In genomic region chr14:34301107-34301734, GRCh38 we compare ENCODE assay signal across 8 cellular contexts.
DNase-seq lines count a peak whose midpoint lies in the region; ATAC-seq lines count a peak whose summit lies in the region.

No MANE protein-coding gene starts in this region.

- H3K27me3 Mint-ChIP-seq in stimulated activated naive CD8-positive, alpha-beta T cell treated with anti-CD3 and anti-CD28 coated beads, Interleukin-15, amount 100 ng/mL, for 72 hours: no peaks in the 10 kb centered on the region

- H3K27ac Mint-ChIP-seq in stimulated activated naive CD8-positive, alpha-beta T cell treated with anti-CD3 and anti-CD28 coated beads, Interleukin-15, amount 100 ng/mL, for 72 hours: no peak overlapping the region

- ATAC-seq in stimulated activated naive CD8-positive, alpha-beta T cell treated with anti-CD3 and anti-CD28 coated beads, Interleukin-15, amount 100 ng/mL, for 72 hours: peak; percentile 48
- ATAC-seq in stimulated activated naive CD8-positive, alpha-beta T cell treated with anti-CD3 and anti-CD28 coated beads, Interleukin-15, Interleukin-2, amounts not matched to agents 100 U/mL and 50 U/mL, for 24 hours: no peak

- peak; percentile 12 to 14 for DNase-seq in stimulated activated naive CD8-positive, alpha-beta T cell treated with anti-CD3 and anti-CD28 coated beads, Interleukin-15, amount 100 ng/mL, for 72 hours
- DNase-seq in stimulated activated naive CD8-positive, alpha-beta T cell treated with anti-CD3 and anti-CD28 coated beads, Interleukin-15, Interleukin-2, amounts not matched to agents 100 U/mL and 50 U/mL, for 24 hours: no peak
- DNase-seq in NCI-H1048 (lab: John Stamatoyannopoulos, UW) (peak; percentile 20), SK-N-DZ (ENCODE audit: low spot score) (peak; percentile 15), foreskin melanocyte (peak; percentile 64), renal cortical epithelial cell (ENCODE audit: low read depth) (peak; percentile 58), activated gamma-delta T cell treated with Interleukin-2 at 50 U/mL for 16 hours (no peak), T-helper 9 cell (no peak)

- no peaks in the 10 kb centered on the region for H3K4me1 Mint-ChIP-seq in stimulated activated naive CD8-positive, alpha-beta T cell treated with anti-CD3 and anti-CD28 coated beads, Interleukin-15, amount 100 ng/mL, for 72 hours

- no peak overlapping the region for H3K4me3 Mint-ChIP-seq in stimulated activated naive CD8-positive, alpha-beta T cell treated with anti-CD3 and anti-CD28 coated beads, Interleukin-15, amount 100 ng/mL, for 72 hours

- no peaks in the 10 kb centered on the region for H3K9me3 Mint-ChIP-seq in stimulated activated naive CD8-positive, alpha-beta T cell treated with anti-CD3 and anti-CD28 coated beads, Interleukin-15, amount 100 ng/mL, for 72 hours

Comparison
In these comparisons a context has a peak if more than half of its experiments do, and no peak if none do; other contexts are left out.
1. DNase-seq: peak in stimulated activated naive CD8-positive, alpha-beta T cell treated with anti-CD3 and anti-CD28 coated beads, Interleukin-15, amount 100 ng/mL, for 72 hours (2 of 2), NCI-H1048 (single experiment), SK-N-DZ (single experiment), foreskin melanocyte (single experiment) and renal cortical epithelial cell (single experiment); none in stimulated activated naive CD8-positive, alpha-beta T cell treated with anti-CD3 and anti-CD28 coated beads, Interleukin-15, Interleukin-2, amounts not matched to agents 100 U/mL and 50 U/mL, for 24 hours (single experiment), activated gamma-delta T cell treated with Interleukin-2 at 50 U/mL for 16 hours (single experiment) and T-helper 9 cell (single experiment).